Comparison of ENCODE assay signal across 23 cellular contexts in the genomic region with DNA sequence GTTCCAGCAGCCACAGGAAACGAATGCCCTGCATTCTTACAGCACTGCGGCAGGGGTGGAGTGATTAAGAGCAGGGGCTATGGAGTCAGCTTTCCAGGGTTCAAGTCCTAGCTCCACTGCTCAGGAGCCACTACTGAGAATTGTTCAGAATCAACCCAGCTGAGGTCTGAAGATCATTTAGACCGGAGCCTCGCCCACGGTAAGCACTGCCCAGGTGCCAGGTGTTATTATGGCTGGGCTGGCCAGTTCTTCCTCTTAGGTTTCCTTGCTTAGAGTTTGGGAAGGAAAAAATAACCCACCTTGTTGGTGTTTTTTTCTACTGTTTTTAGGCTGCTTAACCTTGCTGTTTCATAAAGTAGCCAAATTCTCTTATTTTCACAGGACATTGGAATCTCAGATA.
"Had no signal": no experiment of that assay in that cellular context is flagged by ENCODE, and none has a peak within 500 bp of the region (broad histone marks: within the 10 kb centered on the region; RNA-seq: fewer than 3 reads in every experiment).

No MANE protein-coding gene starts in this region.

- DNase-seq: activated CD4-positive, alpha-beta memory T cell treated with anti-CD3 and anti-CD28 coated beads for 36 hours; activated CD4-positive, alpha-beta T cell treated with anti-CD3 and anti-CD28 coated beads for 36 hours; activated CD4-positive, alpha-beta T cell treated with anti-CD3 and anti-CD28 coated beads, Interleukin-2, amount 10 ng/mL, durations not matched to agents 24 days and 14 days; activated CD4-positive, CD25-positive, alpha-beta regulatory T cell; activated CD4-positive, CD25-positive, alpha-beta regulatory T cell treated with anti-CD3 and anti-CD28 coated beads, Interleukin-2, amount 50 U/mL, for 72 hours; activated CD8-positive, alpha-beta memory T cell treated with anti-CD3 and anti-CD28 coated beads, Interleukin-2, amount 10 ng/mL, durations not matched to agents 7 days and 5 days; activated CD8-positive, alpha-beta memory T cell treated with anti-CD3 and anti-CD28 coated beads, Interleukin-2, amount 50 U/mL, for 4 hours; activated CD8-positive, alpha-beta T cell treated with anti-CD3 and anti-CD28 coated beads, Interleukin-2, amount 10 ng/mL, durations not matched to agents 7 days and 5 days; activated gamma-delta T cell; activated naive CD4-positive, alpha-beta T cell; activated naive CD4-positive, alpha-beta T cell treated with anti-CD3 and anti-CD28 coated beads, Interleukin-2, amount 10 ng/mL, durations not matched to agents 7 days and 5 days; activated naive CD8-positive, alpha-beta T cell treated with anti-CD3 and anti-CD28 coated beads, Interleukin-2, amount 10 ng/mL, durations not matched to agents 7 days and 5 days; activated T-cell treated with anti-CD3 and anti-CD28 coated beads, Interleukin-2, amount 50 U/mL, for 1 hour; activated T-cell treated with anti-CD3 and anti-CD28 coated beads, Interleukin-2, amount 50 U/mL, for 48 hours; effector CD8-positive, alpha-beta T cell; esophagus squamous epithelium; foreskin melanocyte; T-helper 2 cell had no signal

- H3K9me3 ChIP-seq: ascending aorta, breast epithelium, esophagus squamous epithelium, gastroesophageal sphincter had no signal

- H3K36me3 ChIP-seq: ascending aorta, breast epithelium, esophagus squamous epithelium, gastroesophageal sphincter had no signal

- H3K27ac ChIP-seq: ascending aorta, breast epithelium, epithelial cell of prostate, esophagus squamous epithelium, gastroesophageal sphincter had no signal

- H3K27me3 ChIP-seq: ascending aorta, breast epithelium, esophagus squamous epithelium, gastroesophageal sphincter had no signal

- ATAC-seq: activated CD4-positive, alpha-beta T cell treated with anti-CD3 and anti-CD28 coated beads for 36 hours; activated CD8-positive, alpha-beta memory T cell treated with anti-CD3 and anti-CD28 coated beads, Interleukin-2, amount 10 ng/mL, durations not matched to agents 7 days and 5 days; activated CD8-positive, alpha-beta T cell treated with anti-CD3 and anti-CD28 coated beads, Interleukin-2, amount 10 ng/mL, durations not matched to agents 7 days and 5 days; activated naive CD4-positive, alpha-beta T cell treated with anti-CD3 and anti-CD28 coated beads, Interleukin-2, amount 50 U/mL, for 72 hours; gastroesophageal sphincter had no signal

- H3K4me3 ChIP-seq: ascending aorta, breast epithelium, esophagus squamous epithelium, gastroesophageal sphincter had no signal

- H3K4me1 ChIP-seq: breast epithelium had no signal
